ENCODE assay signal across 19 cellular contexts in genomic region chr17:4066210-4066609, GRCh38.
"Had no signal": no experiment of that assay in that cellular context is flagged by ENCODE, and none has a peak within 500 bp of the region (broad histone marks: within the 10 kb centered on the region; RNA-seq: fewer than 3 reads in every experiment).

No MANE protein-coding gene starts in this region.

- ATAC-seq: activated CD8-positive, alpha-beta memory T cell treated with anti-CD3 and anti-CD28 coated beads, Interleukin-2, amount 10 ng/mL, durations not matched to agents 7 days and 5 days; activated T-helper 17 cell treated with anti-CD3 and anti-CD28 coated beads, Interleukin-2, amount 50 U/mL, for 72 hours; left lung had no signal

- FAIRE-seq: colon, kidney had no signal

- H3K27me3 ChIP-seq: brain microvascular endothelial cell, left lung, tibial nerve, vagina had no signal

- DNase-seq: activated CD4-positive, alpha-beta T cell treated with anti-CD3 and anti-CD28 coated beads, Interleukin-2, amount 50 U/mL, for 48 hours; activated CD8-positive, alpha-beta memory T cell treated with anti-CD3 and anti-CD28 coated beads, Interleukin-2, amount 10 ng/mL, durations not matched to agents 7 days and 5 days; activated naive CD4-positive, alpha-beta T cell; activated naive CD8-positive, alpha-beta T cell treated with anti-CD3 and anti-CD28 coated beads, Interleukin-2, amount 10 ng/mL, durations not matched to agents 7 days and 5 days; anterior cingulate cortex; brain microvascular endothelial cell; central memory CD4-positive, alpha-beta T cell; foreskin melanocyte; head of caudate nucleus; kidney; left lung; occipital lobe; retina; T-helper 2 cell; WERI-Rb-1 had no signal

- H3K9me3 ChIP-seq: left lung, tibial nerve, vagina had no signal

- H3K4me1 ChIP-seq: left lung, tibial nerve, vagina had no signal

- H3K27ac ChIP-seq: brain microvascular endothelial cell, left lung, tibial nerve, vagina, WERI-Rb-1 had no signal

- H3K4me3 ChIP-seq: left lung, tibial nerve, vagina had no signal
